Comparison of ENCODE assay signal across 13 cellular contexts in the genomic region with DNA sequence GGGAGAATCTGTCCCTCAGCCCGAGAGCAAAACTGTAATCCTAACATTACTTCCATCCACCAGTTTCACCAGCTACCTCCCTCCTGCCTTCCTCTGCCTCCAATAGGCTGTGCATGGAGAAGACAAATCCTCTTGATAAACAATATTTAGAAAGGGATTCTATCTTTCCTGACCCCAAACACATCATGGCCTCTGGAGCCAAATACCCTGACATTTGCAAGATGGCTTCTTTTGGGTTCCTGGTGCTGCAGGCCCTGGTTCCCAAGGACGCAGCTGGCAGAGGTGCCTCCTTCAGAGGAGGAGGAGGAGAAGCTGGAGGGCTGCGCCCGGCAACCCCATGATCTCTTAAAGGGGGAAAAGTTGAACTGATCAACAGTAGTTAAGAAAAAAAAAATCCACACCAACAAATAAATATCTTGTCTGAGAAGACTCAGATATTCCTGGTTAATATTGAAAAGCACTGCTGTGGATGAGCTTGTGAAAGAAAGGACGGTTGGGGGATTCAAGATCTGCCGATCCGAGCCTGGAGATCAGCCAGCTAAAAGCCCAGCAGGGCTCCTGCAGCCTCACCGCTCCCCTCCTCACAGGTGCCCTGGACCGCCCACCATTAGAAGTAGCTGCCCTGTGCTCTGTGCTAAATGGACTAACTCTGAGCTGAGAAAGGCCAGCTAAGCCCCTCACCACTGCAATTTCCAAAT. TPM values are rescaled to one million over a fixed set of nuclear protein-coding genes. Genes with fewer than 3 reads are reported as not detected.
A peak's percentile ranks its signal among the peaks of the same experiment; 100 is the strongest.
DNase-seq lines count a peak whose midpoint lies in the region; ATAC-seq and TF ChIP-seq lines count a peak whose summit lies in the region.
"Had no signal": no experiment of that assay in that cellular context is flagged by ENCODE, and none has a peak within 500 bp of the region (broad histone marks: within the 10 kb centered on the region; RNA-seq: fewer than 3 reads in every experiment).

No MANE protein-coding gene starts in this region.

- H3K4me1 ChIP-seq in mammary epithelial cell (ENCODE audit: insufficient read depth, low read length) = peaks cover 15% of the 10 kb centered on the region
- H3K4me1 ChIP-seq in ovary (ENCODE audit: insufficient read depth) = peaks cover 2% of the 10 kb centered on the region

- H3K27ac ChIP-seq in angular gyrus (ENCODE audit: low read depth, low read length) = peak overlapping the region; percentile 91
- no peak overlapping the region for H3K27ac ChIP-seq in mammary epithelial cell (ENCODE audit: insufficient read depth, low read depth, low read length)
- no peak overlapping the region for H3K27ac ChIP-seq in ovary
- H3K27ac ChIP-seq: HL-60 had no signal

- dilution Hi-C loops in mammary epithelial cell (cut with HindIII; ENCODE audit: low sequenced_read_pairs) = loop anchor here (5.0 kb wide), 1 partner anchor 48 kb away; no protein-coding TSS in a partner anchor

- no peak overlapping the region for H2AFZ ChIP-seq in mammary epithelial cell (ENCODE audit: low read depth, low read length)

- no TSS peak for BruUV-seq in mammary epithelial cell (replicated peaks; lab: Mats Ljungman, UMichigan)

- H3K27me3 ChIP-seq in mammary epithelial cell (ENCODE audit: insufficient read depth, low read length) (peaks cover 5% of the 10 kb centered on the region), ovary (no peaks in the 10 kb centered on the region)

- TF ChIP-seq EP300 in ovary (IDR thresholded peaks at IDR 0.05) = no peak

- H3K36me3 ChIP-seq in mammary epithelial cell (ENCODE audit: insufficient read depth, low read length) (no peaks in the 10 kb centered on the region), ovary (no peaks in the 10 kb centered on the region)

- no peak for TF ChIP-seq POLR2A in ovary (IDR thresholded peaks at IDR 0.05)

- no peaks in the 10 kb centered on the region for H3K9me3 ChIP-seq in mammary epithelial cell (replicated peaks; ENCODE audit: insufficient read depth, low read length)
- H3K9me3 ChIP-seq in ovary = no peaks in the 10 kb centered on the region

- H3K36me3 Mint-ChIP-seq in stimulated activated naive CD8-positive, alpha-beta T cell treated with anti-CD3 and anti-CD28 coated beads, Interleukin-15, Interleukin-2, amounts not matched to agents 100 ng/mL and 50 ng/mL, for 24 hours (ENCODE audit: low read depth) = no peaks in the 10 kb centered on the region

- H3K79me2 ChIP-seq in mammary epithelial cell (ENCODE audit: insufficient read depth, low read length) = no peaks in the 10 kb centered on the region

- H3K27me3 Mint-ChIP-seq in stimulated activated naive CD8-positive, alpha-beta T cell treated with anti-CD3 and anti-CD28 coated beads, Interleukin-15, Interleukin-2, amounts not matched to agents 100 ng/mL and 50 ng/mL, for 24 hours = no peaks in the 10 kb centered on the region

- no peak for TF ChIP-seq CTCF in mammary epithelial cell (conservative IDR thresholded peaks at IDR 0.05 in 1 of 2, IDR thresholded peaks at IDR 0.05 in 1 of 2; ENCODE audit: extremely low read depth in 1 of 2, insufficient read depth in 1 of 2, low read depth in 1 of 2, low read length in 2 of 2)
- no peak for TF ChIP-seq CTCF in ovary (IDR thresholded peaks at IDR 0.05)

- H3K4me1 Mint-ChIP-seq in stimulated activated naive CD8-positive, alpha-beta T cell treated with anti-CD3 and anti-CD28 coated beads, Interleukin-15, Interleukin-2, amounts not matched to agents 100 ng/mL and 50 ng/mL, for 24 hours (ENCODE audit: low read depth) = peaks cover 16% of the 10 kb centered on the region

- H3K27ac Mint-ChIP-seq in stimulated activated naive CD8-positive, alpha-beta T cell treated with anti-CD3 and anti-CD28 coated beads, Interleukin-15, Interleukin-2, amounts not matched to agents 100 ng/mL and 50 ng/mL, for 24 hours = no peak overlapping the region

- no peak overlapping the region for H3K9ac ChIP-seq in mammary epithelial cell (ENCODE audit: insufficient read depth, low read length)

- no peak for ATAC-seq in stimulated activated naive CD8-positive, alpha-beta T cell treated with anti-CD3 and anti-CD28 coated beads, Interleukin-15, Interleukin-2, amounts not matched to agents 100 U/mL and 50 U/mL, for 24 hours
- no peak for ATAC-seq in HG02623 (IDR thresholded peaks at IDR 0.05; ENCODE audit: unreplicated experiment)
- ATAC-seq in GM18867 (IDR thresholded peaks at IDR 0.05; ENCODE audit: unreplicated experiment) = no peak
- ATAC-seq: right cardiac atrium had no signal

- DNase-seq in stimulated activated naive CD8-positive, alpha-beta T cell treated with anti-CD3 and anti-CD28 coated beads, Interleukin-15, Interleukin-2, amounts not matched to agents 100 U/mL and 50 U/mL, for 24 hours = no peak
- DNase-seq in NCI-H2227 (lab: John Stamatoyannopoulos, UW; ENCODE audit: unreplicated experiment) (peak; percentile 62), mammary epithelial cell (no peak), ovary (no peak)
- DNase-seq: dermis blood vessel endothelial cell, NCI-H526 treated with DMSO at 0.1 percent for 48 hours, right cardiac atrium had no signal

- H3K9me3 Mint-ChIP-seq in stimulated activated naive CD8-positive, alpha-beta T cell treated with anti-CD3 and anti-CD28 coated beads, Interleukin-15, Interleukin-2, amounts not matched to agents 100 ng/mL and 50 ng/mL, for 24 hours = no peaks in the 10 kb centered on the region

- H3K4me3 Mint-ChIP-seq in stimulated activated naive CD8-positive, alpha-beta T cell treated with anti-CD3 and anti-CD28 coated beads, Interleukin-15, Interleukin-2, amounts not matched to agents 100 ng/mL and 50 ng/mL, for 24 hours = peak overlapping the region; percentile 70

- no peaks in the 10 kb centered on the region for H4K20me1 ChIP-seq in mammary epithelial cell (ENCODE audit: insufficient read depth, low read length)

- 97% methylated on average over 9 of the region's 9 CpGs for WGBS in mammary epithelial cell (ENCODE audit: low coverage, missing lambda C conversion rate)
- 85 to 91% (median 89%) methylated on average over 9 of the region's 9 CpGs for WGBS in ovary, 3 donors

- in situ Hi-C loops in mammary epithelial cell (cut with MboI; ENCODE audit: low sequenced_read_pairs in 2 of 2) = no loop called here

- H3K4me2 ChIP-seq in mammary epithelial cell (ENCODE audit: insufficient read depth, low read depth, low read length) = no peak overlapping the region

- H3K4me3 ChIP-seq in mammary epithelial cell (replicated peaks in 1 of 3; ENCODE audit: insufficient read depth in 1 of 3, low read depth in 2 of 3, low read length in 3 of 3) = no peak overlapping the region
- H3K4me3 ChIP-seq in ovary = no peak overlapping the region

- intact Hi-C loops in mammary epithelial cell (cut with micrococcal nuclease) (loop anchor here (5.0 kb wide), 1 partner anchor 248 kb away; no protein-coding TSS in a partner anchor), ovary (cut with DNase I) (no loop called here)

- CTCF ChIA-PET in mammary epithelial cell (lab: Charles Lee; ENCODE audit: low non-redundant PET) = no interaction called here

RNA-seq across cellular contexts. Expression of a gene that starts 51.0 kb away (rescaled TPM):
- total RNA-seq in mammary epithelial cell (not detected), ovary (under 1 TPM in 3 of 7 donors, not detected in 4; 0.10 to 0.36 (median 0.17) TPM)
- polyA plus RNA-seq in mammary epithelial cell (not detected), ovary (under 1 TPM; 0.02 to 0.07 TPM)
- not detected for polyA minus RNA-seq in mammary epithelial cell
- total RNA-seq: fibroblast of villous mesenchyme, right cardiac atrium had no signal
